In genomic region chr2:226117506-226118065, GRCh38 we compare ENCODE assay signal across 20 cellular contexts.
DNase-seq lines count a peak whose midpoint lies in the region; ATAC-seq, FAIRE-seq and TF ChIP-seq lines count a peak whose summit lies in the region.
"Had no signal": no experiment of that assay in that cellular context is flagged by ENCODE, and none has a peak within 500 bp of the region (broad histone marks: within the 10 kb centered on the region; RNA-seq: fewer than 3 reads in every experiment).

No MANE protein-coding gene starts in this region.

- TF ChIP-seq CTCF in upper lobe of left lung (IDR thresholded peaks at IDR 0.05) = no peak

- peak overlapping the region; percentile 61 for H3K4me3 ChIP-seq in GM23248
- no peak overlapping the region for H3K4me3 ChIP-seq in upper lobe of left lung

- no peaks in the 10 kb centered on the region for H3K27me3 ChIP-seq in GM23248 (replicated peaks; ENCODE audit: insufficient read depth)
- H3K27me3 ChIP-seq in upper lobe of left lung = no peaks in the 10 kb centered on the region
- H3K27me3 ChIP-seq: BE2C had no signal

- H3K4me2 ChIP-seq in GM23248 (ENCODE audit: unreplicated experiment) = peak overlapping the region; percentile 79

- peak overlapping the region; percentile 84 for H3K27ac ChIP-seq in GM23248
- H3K27ac ChIP-seq in upper lobe of left lung = peak overlapping the region in 3 of 4 donors; percentile 61 to 80 (median 69)

- WGBS in GM23248 (ENCODE audit: low coverage in 1 of 2, low lambda C conversion rate in 2 of 2, missing lambda C conversion rate in 2 of 2), 2 experiments = 71 to 80% methylated on average over 3 of the region's 3 CpGs
- WGBS in upper lobe of left lung, 2 donors = 70% methylated on average over 3 of the region's 3 CpGs

- peaks cover 54% of the 10 kb centered on the region for H3F3A ChIP-seq in GM23248 (ENCODE audit: insufficient read depth)

- no peaks in the 10 kb centered on the region for H3K36me3 ChIP-seq in GM23248 (ENCODE audit: low read depth)
- H3K36me3 ChIP-seq in upper lobe of left lung = no peaks in the 10 kb centered on the region
- H3K36me3 ChIP-seq: BE2C had no signal

- TF ChIP-seq POLR2A in upper lobe of left lung (IDR thresholded peaks at IDR 0.05) = no peak

- H3K9me2 ChIP-seq in GM23248 (ENCODE audit: insufficient read depth) = no peaks in the 10 kb centered on the region

- H3K9me3 ChIP-seq in GM23248 (ENCODE audit: low read depth) = no peaks in the 10 kb centered on the region
- no peaks in the 10 kb centered on the region for H3K9me3 ChIP-seq in upper lobe of left lung
- H3K9me3 ChIP-seq: BE2C had no signal

- H3K4me1 ChIP-seq in GM23248 (ENCODE audit: insufficient read depth) = peaks cover 57% of the 10 kb centered on the region
- H3K4me1 ChIP-seq in upper lobe of left lung = peaks cover 0 to 15% (median 10%) of the 10 kb centered on the region in 4 donors
- H3K4me1 ChIP-seq: BE2C had no signal

- peak; percentile 28 for FAIRE-seq in RCC 7860 (lab: Jason Lieb, UNC)
- FAIRE-seq: GM19239 had no signal

- H3K9ac ChIP-seq in GM23248 = peak overlapping the region; percentile 64; the same call in 1 of the 2 replicates

- H2AFZ ChIP-seq in GM23248 = no peak overlapping the region

- in situ Hi-C loops in GM23248 (cut with MboI) = no loop called here

- no peak for ATAC-seq in upper lobe of left lung (ENCODE audit: low FRiP score in 2 of 2)
- ATAC-seq in GM21619 (IDR thresholded peaks at IDR 0.05; ENCODE audit: unreplicated experiment) = no peak
- ATAC-seq in HG03045 (IDR thresholded peaks at IDR 0.05; ENCODE audit: unreplicated experiment) = no peak
- no peak for ATAC-seq in HG03025 (IDR thresholded peaks at IDR 0.05; ENCODE audit: low FRiP score, unreplicated experiment)
- ATAC-seq: stimulated activated naive CD8-positive, alpha-beta T cell treated with anti-CD3 and anti-CD28 coated beads, Interleukin-15, Interleukin-2, amounts not matched to agents 100 U/mL and 50 U/mL, for 24 hours had no signal

- H4K20me1 ChIP-seq in GM23248 (ENCODE audit: insufficient read depth) = no peaks in the 10 kb centered on the region

- TF ChIP-seq EP300 in upper lobe of left lung (IDR thresholded peaks at IDR 0.05) = no peak

- DNase-seq in GM23248 (no peak), RCC 7860 (ENCODE audit: low spot score) (no peak), fibroblast of peridontal ligament (ENCODE audit: extremely low read depth) (peak; percentile 37), upper lobe of left lung (no peak), SKM-1 treated with dmso at 0.1 percent for 144 hours (lab: John Stamatoyannopoulos, UW; ENCODE audit: unreplicated experiment) (no peak)
- DNase-seq: activated gamma-delta T cell; amniotic stem cell; BE2C; H9; left ventricle myocardium superior; MV-4-11; NCI-H187 treated with DMSO at 0.1 percent for 48 hours; NCI-H446; NK-92 treated with Interleukin-12 subunit alpha and Interleukin-12 subunit beta, amount 100 ng/mL, for 24 hours; stimulated activated naive CD8-positive, alpha-beta T cell treated with anti-CD3 and anti-CD28 coated beads, Interleukin-15, Interleukin-2, amounts not matched to agents 100 U/mL and 50 U/mL, for 24 hours; T-helper 1 cell had no signal

- H3K79me2 ChIP-seq in GM23248 (ENCODE audit: insufficient read depth) = no peaks in the 10 kb centered on the region
